1 cellular context compared by ENCODE assay signal in the genomic region with DNA sequence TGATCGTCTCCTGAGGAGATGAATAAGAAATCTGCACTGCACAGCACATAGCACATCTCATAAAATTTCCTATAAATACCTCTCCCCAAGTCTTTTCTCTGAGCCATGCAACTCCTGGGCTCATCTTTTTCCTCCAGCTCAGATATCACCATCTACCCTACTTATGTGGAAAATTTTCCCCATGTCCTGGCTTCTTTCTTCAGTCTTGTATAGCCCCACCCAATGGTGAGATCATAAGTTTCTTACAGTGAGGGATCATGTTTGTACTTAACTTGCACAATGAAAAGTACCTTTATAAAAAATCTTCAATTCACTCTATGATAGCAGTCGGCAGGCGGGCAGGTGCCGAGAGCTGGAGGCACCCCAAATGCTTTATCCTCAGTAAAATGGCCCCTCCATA.
TF ChIP-seq lines count a peak whose summit lies in the region.

No MANE protein-coding gene starts in this region.

TF ChIP-seq in SK-N-SH treated with all-trans-retinoic acid at 6 μM for 48 hours, 23 proteins besides CTCF, POLR2A, EP300 and RAD21 (continued from another document):
- TF ChIP-seq ARNTL (CRISPR knock-in tag; IDR thresholded peaks at IDR 0.05; ENCODE audit: borderline replicate concordance, low read depth) (no peak), ZC3H10 (CRISPR knock-in tag; IDR thresholded peaks at IDR 0.05) (no peak), TOX (CRISPR knock-in tag; IDR thresholded peaks at IDR 0.05; ENCODE audit: borderline replicate concordance) (no peak), TCF4 (CRISPR knock-in tag; IDR thresholded peaks at IDR 0.05; ENCODE audit: borderline replicate concordance) (no peak), CSDC2 (CRISPR knock-in tag; IDR thresholded peaks at IDR 0.05) (no peak), ESRRG (CRISPR knock-in tag; IDR thresholded peaks at IDR 0.05) (no peak)
